Comparison of ENCODE assay signal across 19 cellular contexts in the genomic region with DNA sequence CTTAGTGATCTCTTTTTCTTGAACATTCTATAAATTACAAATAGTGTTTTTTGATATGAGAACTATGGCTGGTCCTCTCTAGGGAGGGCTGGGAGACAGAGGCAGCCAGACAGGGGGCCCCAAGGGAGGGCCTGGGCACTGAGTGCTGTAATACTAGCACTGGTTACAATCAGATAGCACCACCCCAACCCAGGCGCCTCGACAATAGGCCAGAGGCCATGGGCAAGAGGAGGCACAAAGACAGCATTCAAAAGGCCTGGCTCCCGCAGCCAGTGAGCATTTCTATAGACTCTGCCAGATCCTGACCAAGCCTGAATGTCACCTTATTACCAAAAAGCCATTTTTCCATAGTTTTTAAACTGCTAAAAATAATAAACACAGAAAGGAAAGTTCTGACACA.
"Had no signal": no experiment of that assay in that cellular context is flagged by ENCODE, and none has a peak within 500 bp of the region (broad histone marks: within the 10 kb centered on the region; RNA-seq: fewer than 3 reads in every experiment).

No MANE protein-coding gene starts in this region.

- ATAC-seq: activated CD4-positive, alpha-beta T cell treated with anti-CD3 and anti-CD28 coated beads for 36 hours; activated naive CD4-positive, alpha-beta T cell treated with anti-CD3 and anti-CD28 coated beads, Interleukin-2, amount 50 U/mL, for 72 hours; body of pancreas; lower lobe of right lung; natural killer cell treated with Interleukin-12 subunit alpha and Interleukin-12 subunit beta and Interleukin-15 and Interleukin-18, amount 100 ng/mL, for 72 hours; WTC11 had no signal

- H3K9me3 Mint-ChIP-seq: activated CD4-positive, alpha-beta memory T cell treated with anti-CD3 and anti-CD28 coated beads for 36 hours; activated naive CD4-positive, alpha-beta T cell treated with anti-CD3 and anti-CD28 coated beads, Interleukin-2, amount 50 U/mL, for 72 hours; activated T-helper 1 cell treated with anti-CD3 and anti-CD28 coated beads, Interleukin-12 subunit alpha, Interleukin-12 subunit beta, Interleukin-2, Interleukin-4 antibody, amounts not matched to agents 30 ng/mL and 10 ng/mL and 1 ng/mL, durations not matched to agents 14 hours and 24 hours and 36 hours; stimulated activated naive CD8-positive, alpha-beta T cell treated with anti-CD3 and anti-CD28 coated beads, Interleukin-15, Interleukin-2, amounts not matched to agents 100 ng/mL and 50 ng/mL, for 24 hours; WTC11 had no signal

- H3K4me3 Mint-ChIP-seq: activated CD4-positive, alpha-beta memory T cell treated with anti-CD3 and anti-CD28 coated beads for 36 hours; activated CD4-positive, alpha-beta T cell treated with anti-CD3 and anti-CD28 coated beads for 36 hours; activated T-helper 1 cell treated with anti-CD3 and anti-CD28 coated beads, Interleukin-12 subunit alpha, Interleukin-12 subunit beta, Interleukin-2, Interleukin-4 antibody, amounts not matched to agents 30 ng/mL and 10 ng/mL and 1 ng/mL, durations not matched to agents 14 hours and 24 hours and 36 hours; natural killer cell treated with Interleukin-12 subunit alpha and Interleukin-12 subunit beta and Interleukin-15 and Interleukin-18, amount 100 ng/mL, for 72 hours; stimulated activated naive CD8-positive, alpha-beta T cell treated with anti-CD3 and anti-CD28 coated beads, Interleukin-15, Interleukin-2, amounts not matched to agents 100 ng/mL and 50 ng/mL, for 24 hours; WTC11 had no signal

- H3K4me1 Mint-ChIP-seq: activated CD4-positive, alpha-beta T cell treated with anti-CD3 and anti-CD28 coated beads for 36 hours had no signal

- H3K27ac Mint-ChIP-seq: activated CD4-positive, alpha-beta memory T cell treated with anti-CD3 and anti-CD28 coated beads for 36 hours; activated CD4-positive, alpha-beta T cell treated with anti-CD3 and anti-CD28 coated beads for 36 hours; activated naive CD4-positive, alpha-beta T cell treated with anti-CD3 and anti-CD28 coated beads, Interleukin-2, amount 50 U/mL, for 72 hours; activated T-helper 1 cell treated with anti-CD3 and anti-CD28 coated beads, Interleukin-12 subunit alpha, Interleukin-12 subunit beta, Interleukin-2, Interleukin-4 antibody, amounts not matched to agents 30 ng/mL and 10 ng/mL and 1 ng/mL, durations not matched to agents 14 hours and 24 hours and 36 hours; natural killer cell treated with Interleukin-12 subunit alpha and Interleukin-12 subunit beta and Interleukin-15 and Interleukin-18, amount 100 ng/mL, for 72 hours; stimulated activated naive CD8-positive, alpha-beta T cell treated with anti-CD3 and anti-CD28 coated beads, Interleukin-15, Interleukin-2, amounts not matched to agents 100 ng/mL and 50 ng/mL, for 24 hours; WTC11 had no signal

- DNase-seq: activated CD4-positive, alpha-beta memory T cell treated with anti-CD3 and anti-CD28 coated beads for 36 hours; activated CD4-positive, alpha-beta T cell treated with anti-CD3 and anti-CD28 coated beads for 36 hours; activated gamma-delta T cell treated with Interleukin-2 at 50 U/mL for 16 hours; activated T-cell treated with anti-CD3 and anti-CD28 coated beads for 4 hours; adrenal gland; body of pancreas; central memory CD4-positive, alpha-beta T cell; left cardiac atrium; lower lobe of right lung; stimulated activated CD4-positive, alpha-beta T cell treated with anti-CD3 and anti-CD28 coated beads, Interleukin-15, amount 100 ng/mL, for 24 hours; stimulated activated CD4-positive, alpha-beta T cell treated with anti-CD3 and anti-CD28 coated beads, Interleukin-2, amount 100 ng/mL, for 48 hours; SW 1271; T-helper 2 cell; upper lobe of left lung had no signal

- H3K27me3 Mint-ChIP-seq: activated CD4-positive, alpha-beta memory T cell treated with anti-CD3 and anti-CD28 coated beads for 36 hours; natural killer cell treated with Interleukin-12 subunit alpha and Interleukin-12 subunit beta and Interleukin-15 and Interleukin-18, amount 100 ng/mL, for 72 hours; stimulated activated naive CD8-positive, alpha-beta T cell treated with anti-CD3 and anti-CD28 coated beads, Interleukin-15, Interleukin-2, amounts not matched to agents 100 ng/mL and 50 ng/mL, for 24 hours had no signal
